In the genomic region with DNA sequence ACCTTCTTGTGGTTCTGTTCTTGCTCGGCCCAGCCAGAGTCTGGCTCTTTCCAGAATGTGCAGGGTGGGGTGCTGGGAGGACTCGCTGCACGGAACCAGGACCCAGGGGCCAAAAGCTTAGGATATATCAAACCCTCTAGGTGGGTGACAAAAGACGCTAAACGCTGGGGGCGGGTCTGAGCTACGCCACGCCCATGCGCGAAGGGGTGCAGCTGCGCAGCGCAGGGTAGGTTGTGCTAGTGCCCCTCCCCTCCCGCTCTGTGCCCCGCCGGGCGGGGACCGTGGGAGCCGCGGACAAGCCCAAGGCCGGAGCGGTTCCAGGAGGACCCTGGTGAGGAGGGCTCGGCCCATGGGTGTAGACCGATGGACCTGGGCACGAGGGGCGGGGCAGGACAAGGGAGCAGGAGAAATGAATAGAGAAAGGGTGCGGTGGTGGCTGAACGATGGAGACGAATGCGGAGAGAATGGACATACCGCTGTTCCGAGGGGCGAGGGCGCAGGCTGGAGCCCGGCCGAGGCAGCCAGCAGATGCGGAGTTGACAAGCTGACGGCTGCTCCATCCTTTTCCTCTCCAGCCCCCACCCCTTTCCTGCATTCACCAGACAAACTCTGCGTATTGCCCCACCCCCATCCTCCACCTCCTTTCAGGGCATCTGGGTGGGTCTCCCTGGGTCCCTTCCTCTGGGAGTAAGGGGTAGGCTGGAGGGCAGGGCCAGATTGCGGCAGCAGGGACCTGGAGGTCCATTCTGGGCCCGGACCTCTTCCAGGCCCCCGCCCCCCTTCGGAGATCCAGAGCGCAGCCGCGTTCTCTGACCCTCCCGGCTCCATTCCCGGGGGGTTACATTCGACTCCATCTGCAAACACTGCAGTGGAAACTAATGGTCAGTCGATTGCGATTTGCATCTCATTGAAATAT, we compare ENCODE assay signal across 7 cellular contexts. TPM values are rescaled to one million over a fixed set of nuclear protein-coding genes. Genes with fewer than 3 reads are reported as not detected.
DNase-seq lines count a peak whose midpoint lies in the region; ATAC-seq and TF ChIP-seq lines count a peak whose summit lies in the region.

A gene with protein sequence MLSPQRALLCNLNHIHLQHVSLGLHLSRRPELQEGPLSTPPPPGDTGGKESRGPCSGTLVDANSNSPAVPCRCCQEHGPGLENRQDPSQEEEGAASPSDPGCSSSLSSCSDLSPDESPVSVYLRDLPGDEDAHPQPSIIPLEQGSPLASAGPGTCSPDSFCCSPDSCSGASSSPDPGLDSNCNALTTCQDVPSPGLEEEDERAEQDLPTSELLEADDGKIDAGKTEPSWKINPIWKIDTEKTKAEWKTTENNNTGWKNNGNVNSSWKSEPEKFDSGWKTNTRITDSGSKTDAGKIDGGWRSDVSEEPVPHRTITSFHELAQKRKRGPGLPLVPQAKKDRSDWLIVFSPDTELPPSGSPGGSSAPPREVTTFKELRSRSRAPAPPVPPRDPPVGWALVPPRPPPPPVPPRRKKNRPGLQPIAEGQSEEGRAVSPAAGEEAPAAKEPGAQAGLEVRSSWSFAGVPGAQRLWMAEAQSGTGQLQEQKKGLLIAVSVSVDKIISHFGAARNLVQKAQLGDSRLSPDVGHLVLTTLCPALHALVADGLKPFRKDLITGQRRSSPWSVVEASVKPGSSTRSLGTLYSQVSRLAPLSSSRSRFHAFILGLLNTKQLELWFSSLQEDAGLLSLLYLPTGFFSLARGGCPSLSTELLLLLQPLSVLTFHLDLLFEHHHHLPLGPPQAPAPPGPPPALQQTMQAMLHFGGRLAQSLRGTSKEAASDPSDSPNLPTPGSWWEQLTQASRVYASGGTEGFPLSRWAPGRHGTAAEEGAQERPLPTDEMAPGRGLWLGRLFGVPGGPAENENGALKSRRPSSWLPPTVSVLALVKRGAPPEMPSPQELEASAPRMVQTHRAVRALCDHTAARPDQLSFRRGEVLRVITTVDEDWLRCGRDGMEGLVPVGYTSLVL (plus strand): TSS at position 234 of the 916 bp plus-strand sequence. CDS start 880 bp downstream, outside the sequence.

- CTCF ChIA-PET in HEK293 (lab: Yijun Ruan, JAX), result interaction anchor here (0.6 to 8.4 kb wide), 5 partner anchors 54 to 235 kb away, joined by 3 to 77 read pairs (median 3); no protein-coding TSS in a partner anchor

- peaks cover 2% of the 10 kb centered on the region for H3K36me3 Mint-ChIP-seq in T-helper 17 cell (ENCODE audit: low read depth)

- H4K91ac ChIP-seq in trophoblast cell (ENCODE audit: low read depth, low read length), result no peak within 1 kb of the TSS

- no peak within 1 kb of the TSS for H2AK5ac ChIP-seq in trophoblast cell (ENCODE audit: low read length)

- TF ChIP-seq EP300 in tibial nerve (IDR thresholded peaks at IDR 0.05), result peak; percentile 63 to 80

- no peak within 1 kb of the TSS for H3K18ac ChIP-seq in trophoblast cell (ENCODE audit: low read length)

- POLR2A ChIA-PET in HEK293 (lab: Yijun Ruan, JAX), result interaction anchor here (0.8 to 4.4 kb wide), 6 partner anchors 7 to 242 kb away, joined by 3 to 32 read pairs (median 3); a partner anchor contains a TSS

- no peaks in the 10 kb centered on the region for H3K27me3 ChIP-seq in heart right ventricle
- H3K27me3 ChIP-seq in trophoblast cell (ENCODE audit: insufficient read depth, low read length), result no peaks in the 10 kb centered on the region
- H3K27me3 ChIP-seq in tibial nerve, result no peaks in the 10 kb centered on the region

- H3K27ac ChIP-seq in HEK293 (ENCODE audit: extremely low read depth, low read depth, low read length) (peak within 1 kb of the TSS; percentile 13; the same call in 1 of the 2 replicates), heart right ventricle (peak within 1 kb of the TSS; percentile 61 to 98 (median 97)), trophoblast cell (ENCODE audit: low read depth, low read length) (no peak within 1 kb of the TSS), tibial nerve (peak within 1 kb of the TSS; percentile 96 to 100 (median 98))

- no peak within 1 kb of the TSS for H2BK5ac ChIP-seq in trophoblast cell (ENCODE audit: low read depth, low read length, poor library complexity)

- H3K4ac ChIP-seq in trophoblast cell (ENCODE audit: low read depth, low read length), result no peak within 1 kb of the TSS

- DNase-seq in T-helper 17 cell, result peak; percentile 55 to 67 (median 61)
- peak; percentile 45 for DNase-seq in amniotic stem cell (lab: John Stamatoyannopoulos, UW)
- peak; percentile 88 for DNase-seq in heart right ventricle
- DNase-seq in trophoblast cell, result peak; percentile 31 to 59
- peak; percentile 68 to 72 for DNase-seq in tibial nerve (ENCODE audit: low spot score in 2 of 2)

- H3K9ac ChIP-seq in trophoblast cell (ENCODE audit: low read length), result no peak within 1 kb of the TSS

- no peak within 1 kb of the TSS for H4K12ac ChIP-seq in trophoblast cell (ENCODE audit: low read depth, low read length)

- H2BK12ac ChIP-seq in trophoblast cell (ENCODE audit: low read length), result no peak within 1 kb of the TSS

- peaks cover 14% of the 10 kb centered on the region for H3K79me2 ChIP-seq in trophoblast cell (ENCODE audit: control insufficient read depth, insufficient read depth, low read length, poor library complexity)

- H3K4me1 Mint-ChIP-seq in T-helper 17 cell, result peaks cover 26% of the 10 kb centered on the region

- peaks cover 18% of the 10 kb centered on the region for H3K79me1 ChIP-seq in trophoblast cell (ENCODE audit: low read length)

- TF ChIP-seq CTCF in HEK293 (tag by site-specific recombination; IDR thresholded peaks at IDR 0.05), result no peak
- TF ChIP-seq CTCF in heart right ventricle (IDR thresholded peaks at IDR 0.05), result peak in 1 of 9 donors; percentile 5
- TF ChIP-seq CTCF in tibial nerve (IDR thresholded peaks at IDR 0.05), result peak in 1 of 5 experiments; percentile 14

- no peak within 1 kb of the TSS for H3K23ac ChIP-seq in trophoblast cell (ENCODE audit: low read length)

- TF ChIP-seq POLR2A in tibial nerve (IDR thresholded peaks at IDR 0.05), result peak in 1 of 2 donors; percentile 64

- H3K4me3 ChIP-seq in HEK293 (ENCODE audit: low read depth, low read length) (no peak within 1 kb of the TSS), heart right ventricle (peak within 1 kb of the TSS; percentile 54 to 87 (median 78)), trophoblast cell (ENCODE audit: low read depth, low read length) (no peak within 1 kb of the TSS), tibial nerve (peak within 1 kb of the TSS; percentile 31 to 89 (median 62))

- no peak within 1 kb of the TSS for H2BK120ac ChIP-seq in trophoblast cell (ENCODE audit: insufficient read depth, low read length, poor library complexity)

- no peaks in the 10 kb centered on the region for H3K27me3 Mint-ChIP-seq in T-helper 17 cell

- H3K27ac Mint-ChIP-seq in T-helper 17 cell, result peak within 1 kb of the TSS; percentile 41

- H3K4me2 ChIP-seq in trophoblast cell (ENCODE audit: low read length), result peak within 1 kb of the TSS; percentile 42

- no peak within 1 kb of the TSS for H2AFZ ChIP-seq in trophoblast cell (ENCODE audit: insufficient read depth, low read length, poor library complexity)

- intact Hi-C loops in heart right ventricle (cut with DNase I), result loop anchor here (2.0 to 5.0 kb wide), 5 partner anchors 44 to 271 kb away; a partner anchor contains a TSS

- H3K36me3 ChIP-seq in HEK293 (ENCODE audit: control insufficient read depth in 2 of 2, insufficient read depth in 1 of 2, low read length in 2 of 2), result peaks cover 13 to 59% of the 10 kb centered on the region in 2 experiments; a peak in 2 of 3 replicates
- peaks cover 0 to 45% (median 2%) of the 10 kb centered on the region in 9 donors for H3K36me3 ChIP-seq in heart right ventricle
- peaks cover 37 to 45% of the 10 kb centered on the region in 2 experiments for H3K36me3 ChIP-seq in trophoblast cell (ENCODE audit: control insufficient read depth in 1 of 2, insufficient read depth in 2 of 2, low read length in 2 of 2)
- peaks cover 0 to 29% (median 4%) of the 10 kb centered on the region in 3 donors for H3K36me3 ChIP-seq in tibial nerve

- no peak within 1 kb of the TSS for H3K14ac ChIP-seq in trophoblast cell (ENCODE audit: low read length)

- H4K8ac ChIP-seq in trophoblast cell (ENCODE audit: low read depth, low read length), result no peak within 1 kb of the TSS

- no peaks in the 10 kb centered on the region for H3K9me3 ChIP-seq in HEK293 (ENCODE audit: control insufficient read depth, insufficient read depth, low read depth, low read length)
- no peaks in the 10 kb centered on the region for H3K9me3 ChIP-seq in T-helper 17 cell (ENCODE audit: control insufficient read depth, low read length, poor library complexity, severe bottlenecking)
- no peaks in the 10 kb centered on the region for H3K9me3 ChIP-seq in heart right ventricle
- H3K9me3 ChIP-seq in trophoblast cell (ENCODE audit: insufficient read depth, low read depth, low read length), result no peaks in the 10 kb centered on the region
- H3K9me3 ChIP-seq in tibial nerve, result no peaks in the 10 kb centered on the region

- peak; percentile 37 for ATAC-seq in T-helper 17 cell
- ATAC-seq in heart right ventricle, result peak; percentile 32 to 56 (median 48)
- no peak for ATAC-seq in HG02970 (IDR thresholded peaks at IDR 0.05; ENCODE audit: low FRiP score, unreplicated experiment)

- H3K4me1 ChIP-seq in HEK293 (ENCODE audit: control insufficient read depth, insufficient read depth, low read length), result 0 out of 2 replicates have a peak, but pooled peaks cover 3% of the 10 kb centered on the region
- peaks cover 7 to 48% (median 40%) of the 10 kb centered on the region in 9 donors for H3K4me1 ChIP-seq in heart right ventricle
- H3K4me1 ChIP-seq in trophoblast cell (ENCODE audit: control insufficient read depth in 1 of 2, insufficient read depth in 2 of 2, low read length in 2 of 2), result peaks cover 6 to 20% of the 10 kb centered on the region in 2 experiments
- H3K4me1 ChIP-seq in tibial nerve, result peaks cover 0 to 45% (median 24%) of the 10 kb centered on the region in 4 donors

- H3K4me3 Mint-ChIP-seq in T-helper 17 cell, result peak within 1 kb of the TSS; percentile 86

- WGBS in heart right ventricle, 2 donors, result 9 to 12% methylated on average over 49 to 50 of the region's 50 CpGs
- no CpG with 5 or more reads among the region's 50 CpGs for WGBS in trophoblast cell (ENCODE audit: extremely low coverage, insufficient coverage, insufficient read length)
- WGBS in tibial nerve, 2 donors, result 5 to 11% methylated on average over 42 to 50 of the region's 50 CpGs

TF ChIP-seq in HEK293, 187 proteins besides CTCF, POLR2A, EP300 and RAD21 (continues in another document):
- peak; percentile 60; the same call in 1 of the 2 replicates for TF ChIP-seq KLF8 (tag by site-specific recombination; IDR thresholded peaks at IDR 0.05)
- TF ChIP-seq ZFP3 (tag by site-specific recombination; IDR thresholded peaks at IDR 0.05; ENCODE audit: low read depth), result no peak
- no peak for TF ChIP-seq ZNF596 (tag by site-specific recombination; IDR thresholded peaks at IDR 0.05)
- TF ChIP-seq GLIS2 (tag by site-specific recombination; IDR thresholded peaks at IDR 0.05), result 0 out of 2 replicates have a peak, but pooled peaks have one; percentile 5
- no peak for TF ChIP-seq MEIS1 (CRISPR knock-in tag; IDR thresholded peaks at IDR 0.05; ENCODE audit: borderline replicate concordance)
- TF ChIP-seq HOXC10 (CRISPR knock-in tag; IDR thresholded peaks at IDR 0.05), result no peak

RNA-seq across cellular contexts. Expression of the gene that starts here (rescaled TPM):
- total RNA-seq in T-helper 17 cell (10 to 100 TPM; 13.2 to 14.8 TPM), heart right ventricle (10 to 100 TPM; 11.4 to 22.8 (median 15.1) TPM), tibial nerve (10 to 100 TPM; 22.2 to 36.0 (median 26.5) TPM)
- 10 to 100 TPM; 25.0 to 26.4 TPM for polyA plus RNA-seq in heart right ventricle
- 45.7 and 48.3 TPM in 2 replicates for polyA plus RNA-seq in trophoblast cell (2013)

Comparison
In these comparisons a context has a peak if more than half of its experiments do, and no peak if none do; other contexts are left out.
1. H3K4me3 ChIP-seq: peak in heart right ventricle (10 of 10) and tibial nerve (4 of 4); none in HEK293 (single experiment) and trophoblast cell (single experiment).
2. Peak in every context shown above with its lines, with median percentiles within 50 percentile points of each other: DNase-seq.